ENCODE assay signal across 1 cellular context in genomic region chr14:94400454-94400853, GRCh38.
TF ChIP-seq lines count a peak whose summit lies in the region.

No MANE protein-coding gene starts in this region.

TF ChIP-seq in HepG2, 621 proteins besides CTCF, POLR2A, EP300 and RAD21 (continued from another document and continues in another):
- TF ChIP-seq ZNF142 (CRISPR knock-in tag; IDR thresholded peaks at IDR 0.05), result no peak
- TF ChIP-seq, protein P1, sequence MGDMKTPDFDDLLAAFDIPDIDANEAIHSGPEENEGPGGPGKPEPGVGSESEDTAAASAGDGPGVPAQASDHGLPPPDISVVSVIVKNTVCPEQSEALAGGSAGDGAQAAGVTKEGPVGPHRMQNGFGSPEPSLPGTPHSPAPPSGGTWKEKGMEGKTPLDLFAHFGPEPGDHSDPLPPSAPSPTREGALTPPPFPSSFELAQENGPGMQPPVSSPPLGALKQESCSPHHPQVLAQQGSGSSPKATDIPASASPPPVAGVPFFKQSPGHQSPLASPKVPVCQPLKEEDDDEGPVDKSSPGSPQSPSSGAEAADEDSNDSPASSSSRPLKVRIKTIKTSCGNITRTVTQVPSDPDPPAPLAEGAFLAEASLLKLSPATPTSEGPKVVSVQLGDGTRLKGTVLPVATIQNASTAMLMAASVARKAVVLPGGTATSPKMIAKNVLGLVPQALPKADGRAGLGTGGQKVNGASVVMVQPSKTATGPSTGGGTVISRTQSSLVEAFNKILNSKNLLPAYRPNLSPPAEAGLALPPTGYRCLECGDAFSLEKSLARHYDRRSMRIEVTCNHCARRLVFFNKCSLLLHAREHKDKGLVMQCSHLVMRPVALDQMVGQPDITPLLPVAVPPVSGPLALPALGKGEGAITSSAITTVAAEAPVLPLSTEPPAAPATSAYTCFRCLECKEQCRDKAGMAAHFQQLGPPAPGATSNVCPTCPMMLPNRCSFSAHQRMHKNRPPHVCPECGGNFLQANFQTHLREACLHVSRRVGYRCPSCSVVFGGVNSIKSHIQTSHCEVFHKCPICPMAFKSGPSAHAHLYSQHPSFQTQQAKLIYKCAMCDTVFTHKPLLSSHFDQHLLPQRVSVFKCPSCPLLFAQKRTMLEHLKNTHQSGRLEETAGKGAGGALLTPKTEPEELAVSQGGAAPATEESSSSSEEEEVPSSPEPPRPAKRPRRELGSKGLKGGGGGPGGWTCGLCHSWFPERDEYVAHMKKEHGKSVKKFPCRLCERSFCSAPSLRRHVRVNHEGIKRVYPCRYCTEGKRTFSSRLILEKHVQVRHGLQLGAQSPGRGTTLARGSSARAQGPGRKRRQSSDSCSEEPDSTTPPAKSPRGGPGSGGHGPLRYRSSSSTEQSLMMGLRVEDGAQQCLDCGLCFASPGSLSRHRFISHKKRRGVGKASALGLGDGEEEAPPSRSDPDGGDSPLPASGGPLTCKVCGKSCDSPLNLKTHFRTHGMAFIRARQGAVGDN (CRISPR knock-in tag; IDR thresholded peaks at IDR 0.05), result no peak
- TF ChIP-seq ZNF484 (CRISPR knock-in tag; IDR thresholded peaks at IDR 0.05; ENCODE audit: borderline replicate concordance, low read depth), result no peak
- TF ChIP-seq, protein P2, sequence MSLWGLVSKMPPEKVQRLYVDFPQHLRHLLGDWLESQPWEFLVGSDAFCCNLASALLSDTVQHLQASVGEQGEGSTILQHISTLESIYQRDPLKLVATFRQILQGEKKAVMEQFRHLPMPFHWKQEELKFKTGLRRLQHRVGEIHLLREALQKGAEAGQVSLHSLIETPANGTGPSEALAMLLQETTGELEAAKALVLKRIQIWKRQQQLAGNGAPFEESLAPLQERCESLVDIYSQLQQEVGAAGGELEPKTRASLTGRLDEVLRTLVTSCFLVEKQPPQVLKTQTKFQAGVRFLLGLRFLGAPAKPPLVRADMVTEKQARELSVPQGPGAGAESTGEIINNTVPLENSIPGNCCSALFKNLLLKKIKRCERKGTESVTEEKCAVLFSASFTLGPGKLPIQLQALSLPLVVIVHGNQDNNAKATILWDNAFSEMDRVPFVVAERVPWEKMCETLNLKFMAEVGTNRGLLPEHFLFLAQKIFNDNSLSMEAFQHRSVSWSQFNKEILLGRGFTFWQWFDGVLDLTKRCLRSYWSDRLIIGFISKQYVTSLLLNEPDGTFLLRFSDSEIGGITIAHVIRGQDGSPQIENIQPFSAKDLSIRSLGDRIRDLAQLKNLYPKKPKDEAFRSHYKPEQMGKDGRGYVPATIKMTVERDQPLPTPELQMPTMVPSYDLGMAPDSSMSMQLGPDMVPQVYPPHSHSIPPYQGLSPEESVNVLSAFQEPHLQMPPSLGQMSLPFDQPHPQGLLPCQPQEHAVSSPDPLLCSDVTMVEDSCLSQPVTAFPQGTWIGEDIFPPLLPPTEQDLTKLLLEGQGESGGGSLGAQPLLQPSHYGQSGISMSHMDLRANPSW (CRISPR knock-in tag; IDR thresholded peaks at IDR 0.05; ENCODE audit: borderline replicate concordance), result no peak
- 0 out of 2 replicates have a peak, but pooled peaks have one; percentile 38 for TF ChIP-seq ZNF775 (CRISPR knock-in tag; IDR thresholded peaks at IDR 0.05; ENCODE audit: borderline replicate concordance)
- TF ChIP-seq ATRX (CRISPR knock-in tag; IDR thresholded peaks at IDR 0.05; ENCODE audit: borderline replicate concordance), result no peak
- TF ChIP-seq, protein P3, sequence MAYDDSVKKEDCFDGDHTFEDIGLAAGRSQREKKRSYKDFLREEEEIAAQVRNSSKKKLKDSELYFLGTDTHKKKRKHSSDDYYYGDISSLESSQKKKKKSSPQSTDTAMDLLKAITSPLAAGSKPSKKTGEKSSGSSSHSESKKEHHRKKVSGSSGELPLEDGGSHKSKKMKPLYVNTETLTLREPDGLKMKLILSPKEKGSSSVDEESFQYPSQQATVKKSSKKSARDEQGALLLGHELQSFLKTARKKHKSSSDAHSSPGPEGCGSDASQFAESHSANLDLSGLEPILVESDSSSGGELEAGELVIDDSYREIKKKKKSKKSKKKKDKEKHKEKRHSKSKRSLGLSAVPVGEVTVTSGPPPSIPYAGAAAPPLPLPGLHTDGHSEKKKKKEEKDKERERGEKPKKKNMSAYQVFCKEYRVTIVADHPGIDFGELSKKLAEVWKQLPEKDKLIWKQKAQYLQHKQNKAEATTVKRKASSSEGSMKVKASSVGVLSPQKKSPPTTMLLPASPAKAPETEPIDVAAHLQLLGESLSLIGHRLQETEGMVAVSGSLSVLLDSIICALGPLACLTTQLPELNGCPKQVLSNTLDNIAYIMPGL (CRISPR knock-in tag; IDR thresholded peaks at IDR 0.05; ENCODE audit: borderline replicate concordance in 1 of 2, low read depth in 1 of 2), result peak in 1 of 2 experiments; percentile 34; a peak in 1 of 4 replicates
- TF ChIP-seq ARID3A (IDR thresholded peaks at IDR 0.05; ENCODE audit: low read depth, low read length), result peak; percentile 64; the same call in 1 of the 2 replicates
- TF ChIP-seq E2F1 (CRISPR knock-in tag; IDR thresholded peaks at IDR 0.05), result no peak
- no peak for TF ChIP-seq SUZ12 (IDR thresholded peaks at IDR 0.05; ENCODE audit: low read depth, low read length)
- TF ChIP-seq ZKSCAN8 (CRISPR knock-in tag; IDR thresholded peaks at IDR 0.05; ENCODE audit: borderline replicate concordance), result peak; percentile 62; the same call in 1 of the 2 replicates
- TF ChIP-seq ZNF839 (CRISPR knock-in tag; IDR thresholded peaks at IDR 0.05; ENCODE audit: borderline replicate concordance), result no peak
- TF ChIP-seq TRIM22 (IDR thresholded peaks at IDR 0.05), result no peak
- no peak for TF ChIP-seq RBM22 (optimal IDR thresholded peaks at IDR 0.05; ENCODE audit: low read length)
- no peak for TF ChIP-seq SALL2 (CRISPR knock-in tag; IDR thresholded peaks at IDR 0.05)
- no peak for TF ChIP-seq ZSCAN12 (CRISPR knock-in tag; IDR thresholded peaks at IDR 0.05)
- TF ChIP-seq, protein P4, sequence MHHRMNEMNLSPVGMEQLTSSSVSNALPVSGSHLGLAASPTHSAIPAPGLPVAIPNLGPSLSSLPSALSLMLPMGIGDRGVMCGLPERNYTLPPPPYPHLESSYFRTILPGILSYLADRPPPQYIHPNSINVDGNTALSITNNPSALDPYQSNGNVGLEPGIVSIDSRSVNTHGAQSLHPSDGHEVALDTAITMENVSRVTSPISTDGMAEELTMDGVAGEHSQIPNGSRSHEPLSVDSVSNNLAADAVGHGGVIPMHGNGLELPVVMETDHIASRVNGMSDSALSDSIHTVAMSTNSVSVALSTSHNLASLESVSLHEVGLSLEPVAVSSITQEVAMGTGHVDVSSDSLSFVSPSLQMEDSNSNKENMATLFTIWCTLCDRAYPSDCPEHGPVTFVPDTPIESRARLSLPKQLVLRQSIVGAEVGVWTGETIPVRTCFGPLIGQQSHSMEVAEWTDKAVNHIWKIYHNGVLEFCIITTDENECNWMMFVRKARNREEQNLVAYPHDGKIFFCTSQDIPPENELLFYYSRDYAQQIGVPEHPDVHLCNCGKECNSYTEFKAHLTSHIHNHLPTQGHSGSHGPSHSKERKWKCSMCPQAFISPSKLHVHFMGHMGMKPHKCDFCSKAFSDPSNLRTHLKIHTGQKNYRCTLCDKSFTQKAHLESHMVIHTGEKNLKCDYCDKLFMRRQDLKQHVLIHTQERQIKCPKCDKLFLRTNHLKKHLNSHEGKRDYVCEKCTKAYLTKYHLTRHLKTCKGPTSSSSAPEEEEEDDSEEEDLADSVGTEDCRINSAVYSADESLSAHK (CRISPR knock-in tag; IDR thresholded peaks at IDR 0.05; ENCODE audit: borderline replicate concordance), result no peak
- TF ChIP-seq ATAD3A (CRISPR knock-in tag; IDR thresholded peaks at IDR 0.05), result no peak
- no peak for TF ChIP-seq ATF7-NPFF (CRISPR knock-in tag; IDR thresholded peaks at IDR 0.05; ENCODE audit: low read depth)
- TF ChIP-seq POLR2G (IDR thresholded peaks at IDR 0.05; ENCODE audit: low read depth, low read length), result no peak
- TF ChIP-seq HNRNPK (IDR thresholded peaks at IDR 0.05; ENCODE audit: low read depth, low read length, poor library complexity, severe bottlenecking), result no peak
- TF ChIP-seq SPEN (CRISPR knock-in tag; IDR thresholded peaks at IDR 0.05; ENCODE audit: low read depth), result no peak
- no peak for TF ChIP-seq HNRNPL (IDR thresholded peaks at IDR 0.05; ENCODE audit: low read depth, low read length)
- TF ChIP-seq MBNL3 (CRISPR knock-in tag; conservative IDR thresholded peaks at IDR 0.05), result no peak
- peak; percentile 61; the same call in 1 of the 2 replicates for TF ChIP-seq IRF2 (CRISPR knock-in tag; IDR thresholded peaks at IDR 0.05)
- no peak for TF ChIP-seq ZFP36L1 (CRISPR knock-in tag; IDR thresholded peaks at IDR 0.05)
- no peak for TF ChIP-seq CSRNP1 (CRISPR knock-in tag; IDR thresholded peaks at IDR 0.05)
